In the genomic region with DNA sequence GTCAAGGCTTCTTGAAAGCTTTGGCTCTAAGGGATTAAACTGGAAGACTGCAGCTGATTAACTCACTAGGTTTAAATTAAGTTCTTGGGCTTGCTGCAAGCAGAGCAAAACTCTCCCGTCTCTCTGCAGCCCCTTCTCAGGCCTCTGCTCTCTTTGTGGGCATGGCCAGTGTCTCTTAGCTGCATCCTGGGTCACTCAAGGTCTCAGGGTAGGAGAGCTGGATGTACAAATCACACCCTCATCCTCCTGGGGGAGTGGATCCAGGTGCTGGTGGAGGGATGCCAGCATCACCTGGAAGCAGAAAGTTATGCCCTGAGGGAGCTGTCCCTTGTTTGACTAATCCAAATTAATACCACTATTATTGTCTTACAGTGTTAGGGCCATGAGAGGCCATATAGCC, we compare ENCODE assay signal across 20 cellular contexts. TPM values are rescaled to one million over a fixed set of nuclear protein-coding genes. Genes with fewer than 3 reads are reported as not detected.
DNase-seq lines count a peak whose midpoint lies in the region; ATAC-seq and TF ChIP-seq lines count a peak whose summit lies in the region.
"Had no signal": no experiment of that assay in that cellular context is flagged by ENCODE, and none has a peak within 500 bp of the region (broad histone marks: within the 10 kb centered on the region; RNA-seq: fewer than 3 reads in every experiment).

No MANE protein-coding gene starts in this region.

- H3K36me3 Mint-ChIP-seq in MCF 10A (ENCODE audit: insufficient read depth, unreplicated experiment), result no peaks in the 10 kb centered on the region

- H3K4me1 ChIP-seq in muscle layer of colon (ENCODE audit: insufficient read depth, low read length) (peaks cover 17% of the 10 kb centered on the region), BE2C (no peaks in the 10 kb centered on the region)
- H3K4me1 ChIP-seq: gastrocnemius medialis, left ventricle myocardium inferior had no signal

- H3K36me3 ChIP-seq in muscle layer of colon (ENCODE audit: insufficient read depth, low read length) (no peaks in the 10 kb centered on the region), BE2C (no peaks in the 10 kb centered on the region)
- H3K36me3 ChIP-seq: gastrocnemius medialis, left ventricle myocardium inferior had no signal

- intact Hi-C loops in MCF 10A (cut with micrococcal nuclease), result no loop called here

- no peak overlapping the region for H3K4me3 Mint-ChIP-seq in MCF 10A (ENCODE audit: unreplicated experiment)
- H3K4me3 Mint-ChIP-seq: activated naive CD4-positive, alpha-beta T cell treated with anti-CD3 and anti-CD28 coated beads for 36 hours; B cell had no signal

- no peak overlapping the region for H3K9ac ChIP-seq in muscle layer of colon (ENCODE audit: low read length)

- no peak overlapping the region for H3K27ac Mint-ChIP-seq in MCF 10A (ENCODE audit: low read depth, unreplicated experiment)
- H3K27ac Mint-ChIP-seq: activated naive CD4-positive, alpha-beta T cell treated with anti-CD3 and anti-CD28 coated beads for 36 hours; B cell had no signal

- H3K27me3 ChIP-seq in muscle layer of colon (ENCODE audit: control insufficient read depth in 1 of 2, insufficient read depth in 2 of 2, low read length in 2 of 2) (no peaks in the 10 kb centered on the region), BE2C (no peaks in the 10 kb centered on the region)
- H3K27me3 ChIP-seq: gastrocnemius medialis had no signal

- peaks cover 25% of the 10 kb centered on the region for H3K4me1 Mint-ChIP-seq in MCF 10A (ENCODE audit: insufficient read depth, unreplicated experiment)
- H3K4me1 Mint-ChIP-seq: B cell had no signal

- no peak for ATAC-seq in HG03045 (IDR thresholded peaks at IDR 0.05; ENCODE audit: unreplicated experiment)

- H3K27ac ChIP-seq in muscle layer of colon (ENCODE audit: low read depth, low read length), result peak overlapping the region; percentile 44
- H3K27ac ChIP-seq: gastrocnemius medialis, left ventricle myocardium inferior had no signal

- DNase-seq in COR-L47 (lab: John Stamatoyannopoulos, UW) (peak; percentile 47), NCI-H1417 treated with DMSO at 0.1 percent for 48 hours (lab: John Stamatoyannopoulos, UW) (peak; percentile 47), MCF 10A (ENCODE audit: unreplicated experiment) (peak; percentile 64), NOMO-1 treated with dmso at 0.1 percent for 144 hours (lab: John Stamatoyannopoulos, UW; ENCODE audit: unreplicated experiment) (no peak), BE2C (no peak)
- DNase-seq: activated CD4-positive, alpha-beta T cell treated with anti-CD3 and anti-CD28 coated beads for 4 hours; activated CD8-positive, alpha-beta memory T cell treated with anti-CD3 and anti-CD28 coated beads, Interleukin-2, amount 50 U/mL, for 48 hours; DMS79; gastrocnemius medialis; left ventricle myocardium inferior; NCI-H226; stimulated activated CD4-positive, alpha-beta T cell treated with anti-CD3 and anti-CD28 coated beads, Interleukin-2, amount 100 ng/mL, for 48 hours; substantia nigra; T1000 had no signal

- no peak overlapping the region for H3K4me3 ChIP-seq in muscle layer of colon (ENCODE audit: low read depth in 1 of 2, low read length in 2 of 2)
- no peak overlapping the region for H3K4me3 ChIP-seq in BE2C (ENCODE audit: low read depth, low read length)
- H3K4me3 ChIP-seq: gastrocnemius medialis, left ventricle myocardium inferior had no signal

- POLR2A ChIA-PET in MCF 10A (lab: Yijun Ruan, JAX), result interaction anchor here (0.6 to 2.3 kb wide), 8 partner anchors 8 to 568 kb away, joined by 3 to 6 read pairs (median 4); partner anchors contain the start of gene GSTA4

- H3K9me3 ChIP-seq in muscle layer of colon (ENCODE audit: low read length) (no peaks in the 10 kb centered on the region), BE2C (no peaks in the 10 kb centered on the region)
- H3K9me3 ChIP-seq: gastrocnemius medialis had no signal

- H3K9me3 Mint-ChIP-seq in MCF 10A (ENCODE audit: unreplicated experiment), result no peaks in the 10 kb centered on the region

- H3K27me3 Mint-ChIP-seq in MCF 10A (ENCODE audit: insufficient read depth, unreplicated experiment), result no peaks in the 10 kb centered on the region
- H3K27me3 Mint-ChIP-seq: B cell had no signal

- no TSS peak for BruUV-seq in MCF 10A (replicated peaks; lab: Mats Ljungman, UMichigan)

- TF ChIP-seq CTCF in MCF 10A (IDR thresholded peaks at IDR 0.05; ENCODE audit: unreplicated experiment) (no peak), BE2C (IDR thresholded peaks at IDR 0.05; ENCODE audit: low read depth, low read length) (no peak)

- CTCF ChIA-PET in MCF 10A (lab: Yijun Ruan, JAX), result interaction anchor here (0.6 to 1.6 kb wide), 9 partner anchors 10 to 375 kb away, joined by 3 to 9 read pairs (median 3); no protein-coding TSS in a partner anchor

RNA-seq across cellular contexts. Expression of gene GCM1, which starts 35.8 kb away (rescaled TPM):
- not detected in 2 replicates for total RNA-seq in MCF 10A (2022)
- polyA plus RNA-seq in BE2C (2012; ENCODE audit: insufficient read depth, insufficient read length, low read depth), result 0.22 TPM
- total RNA-seq: astrocyte, gastrocnemius medialis, H1, left ventricle myocardium inferior had no signal
- polyA plus RNA-seq: H1 had no signal

RNA-seq across cellular contexts. Expression of gene FBXO9, which starts 47.7 kb away (rescaled TPM):
- total RNA-seq in MCF 10A (2022), result 54.4 and 63.6 TPM in 2 replicates
- 85.9 TPM for polyA plus RNA-seq in BE2C (2012; ENCODE audit: insufficient read depth, insufficient read length, low read depth)

RNA-seq across cellular contexts. Expression of gene CILK1, which starts 51.2 kb away (rescaled TPM):
- 4.4 and 5.3 TPM in 2 replicates for total RNA-seq in MCF 10A (2022)
- polyA plus RNA-seq in BE2C (2012; ENCODE audit: insufficient read depth, insufficient read length, low read depth), result 4.8 TPM

Comparison
In these comparisons a context has a peak if more than half of its experiments do, and no peak if none do; other contexts are left out.
1. DNase-seq: peak in COR-L47 (single experiment), NCI-H1417 treated with DMSO at 0.1 percent for 48 hours (single experiment) and MCF 10A (single experiment); none in NOMO-1 treated with dmso at 0.1 percent for 144 hours (single experiment) and BE2C (single experiment).